10 cellular contexts compared by ENCODE assay signal in the genomic region with DNA sequence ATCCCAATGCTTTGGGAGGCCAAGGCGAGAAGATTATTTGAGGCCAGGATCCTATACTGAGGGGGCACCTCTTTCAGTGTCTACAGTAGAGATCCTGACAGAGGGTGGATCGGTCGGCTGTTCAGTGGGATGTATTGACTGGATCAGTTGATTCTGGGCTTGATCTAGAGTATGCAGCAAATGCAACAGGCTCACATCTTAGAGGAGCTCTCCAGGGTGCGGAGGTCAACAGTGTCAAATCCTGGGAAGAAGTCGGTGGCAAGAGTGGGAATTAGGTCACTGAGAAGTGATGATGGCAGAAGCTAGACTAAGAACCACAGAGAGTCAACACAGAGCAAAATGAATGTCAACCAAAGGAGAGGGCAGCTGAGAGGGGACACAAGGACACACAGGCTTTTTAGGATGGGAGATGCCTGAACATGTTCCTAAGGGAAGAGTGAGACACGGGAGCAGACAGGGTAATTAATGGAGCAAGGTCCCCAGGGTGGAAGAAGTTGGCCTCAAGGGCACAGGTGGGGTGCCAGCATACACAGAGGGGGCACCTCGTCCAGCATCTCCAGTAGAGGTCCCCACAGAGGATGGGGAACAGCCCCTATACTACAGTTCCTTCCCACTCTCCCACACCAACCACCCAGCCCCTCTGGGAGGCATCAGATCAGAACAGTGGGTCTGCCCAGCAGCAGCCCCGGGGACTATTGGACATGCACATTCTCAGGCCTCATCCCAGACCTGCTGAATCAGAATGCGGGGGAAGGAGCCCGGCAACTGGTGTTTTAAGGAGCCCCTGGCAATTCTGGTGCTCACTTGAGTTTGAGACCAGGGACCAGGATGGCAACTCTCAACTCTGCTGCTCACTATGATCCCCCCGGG. TPM values are rescaled to one million over a fixed set of nuclear protein-coding genes. Genes with fewer than 3 reads are reported as not detected.
DNase-seq lines count a peak whose midpoint lies in the region; ATAC-seq, FAIRE-seq and TF ChIP-seq lines count a peak whose summit lies in the region.
"Had no signal": no experiment of that assay in that cellular context is flagged by ENCODE, and none has a peak within 500 bp of the region (broad histone marks: within the 10 kb centered on the region; RNA-seq: fewer than 3 reads in every experiment).

No MANE protein-coding gene starts in this region.

- H3K4me1 Mint-ChIP-seq in activated CD4-positive, alpha-beta T cell treated with anti-CD3 and anti-CD28 coated beads, Interleukin-2, amount 10 ng/mL, durations not matched to agents 24 days and 14 days: peaks cover 25% of the 10 kb centered on the region
- peaks cover 25% of the 10 kb centered on the region for H3K4me1 Mint-ChIP-seq in activated CD8-positive, alpha-beta T cell treated with anti-CD3 and anti-CD28 coated beads, Interleukin-2, amount 10 ng/mL, durations not matched to agents 7 days and 5 days (ENCODE audit: low read depth)

- H3K9ac ChIP-seq in kidney (ENCODE audit: low read length in 2 of 2): no peak overlapping the region

- H3K27me3 Mint-ChIP-seq in activated CD4-positive, alpha-beta T cell treated with anti-CD3 and anti-CD28 coated beads, Interleukin-2, amount 10 ng/mL, durations not matched to agents 24 days and 14 days: no peaks in the 10 kb centered on the region
- H3K27me3 Mint-ChIP-seq in activated CD8-positive, alpha-beta T cell treated with anti-CD3 and anti-CD28 coated beads, Interleukin-2, amount 10 ng/mL, durations not matched to agents 7 days and 5 days (ENCODE audit: low read depth): no peaks in the 10 kb centered on the region

- no peaks in the 10 kb centered on the region for H3K27me3 ChIP-seq in stomach
- H3K27me3 ChIP-seq: neutrophil had no signal

- POLR2A ChIA-PET in activated CD8-positive, alpha-beta T cell treated with anti-CD3 and anti-CD28 coated beads, Interleukin-2, amount 10 ng/mL, durations not matched to agents 7 days and 5 days (lab: Charles Lee): interaction anchor here (2.1 kb wide), 1 partner anchor 12 kb away, joined by 7 read pairs; no protein-coding TSS in a partner anchor

- TF ChIP-seq CTCF in kidney (IDR thresholded peaks at IDR 0.05; ENCODE audit: borderline replicate concordance, extremely low read depth, insufficient read depth): no peak
- TF ChIP-seq CTCF in stomach (IDR thresholded peaks at IDR 0.05): no peak
- no peak for TF ChIP-seq CTCF in GM10266 (IDR thresholded peaks at IDR 0.05; ENCODE audit: control insufficient read depth, insufficient read depth, low read depth, missing control alignments)

- H3K4me3 ChIP-seq in kidney (ENCODE audit: low read length in 2 of 2): no peak overlapping the region
- no peak overlapping the region for H3K4me3 ChIP-seq in stomach
- H3K4me3 ChIP-seq: PC-9 had no signal

- peak overlapping the region; percentile 46 for H3K27ac Mint-ChIP-seq in activated CD4-positive, alpha-beta T cell treated with anti-CD3 and anti-CD28 coated beads, Interleukin-2, amount 10 ng/mL, durations not matched to agents 24 days and 14 days
- H3K27ac Mint-ChIP-seq in activated CD8-positive, alpha-beta T cell treated with anti-CD3 and anti-CD28 coated beads, Interleukin-2, amount 10 ng/mL, durations not matched to agents 7 days and 5 days: peak overlapping the region; percentile 4

- H3K9me3 ChIP-seq in kidney (ENCODE audit: control insufficient read depth in 1 of 2, low read length in 2 of 2): no peaks in the 10 kb centered on the region
- no peaks in the 10 kb centered on the region for H3K9me3 ChIP-seq in stomach
- H3K9me3 ChIP-seq: neutrophil had no signal

- no peak for TF ChIP-seq POLR2A in stomach (IDR thresholded peaks at IDR 0.05)

- H3K4me1 ChIP-seq in kidney (ENCODE audit: control insufficient read depth in 1 of 2, insufficient read depth in 1 of 2, low read depth in 1 of 2, low read length in 2 of 2): peaks cover 0 to 13% of the 10 kb centered on the region in 2 donors
- H3K4me1 ChIP-seq in stomach: peaks cover 35 to 65% (median 55%) of the 10 kb centered on the region in 4 donors

- intact Hi-C loops in activated CD4-positive, alpha-beta T cell treated with anti-CD3 and anti-CD28 coated beads, Interleukin-2, amount 10 ng/mL, durations not matched to agents 24 days and 14 days (cut with micrococcal nuclease): no loop called here
- intact Hi-C loops in kidney (cut with DNase I): no loop called here
- intact Hi-C loops in stomach (cut with DNase I; ENCODE audit: low total_unique reads): loop anchor here (10.0 kb wide), 1 partner anchor 297 kb away; no protein-coding TSS in a partner anchor

- 83 to 88% (median 86%) methylated on average over 10 to 11 of the region's 11 CpGs for WGBS in stomach, 5 donors

- no peaks in the 10 kb centered on the region for H3K9me3 Mint-ChIP-seq in activated CD4-positive, alpha-beta T cell treated with anti-CD3 and anti-CD28 coated beads, Interleukin-2, amount 10 ng/mL, durations not matched to agents 24 days and 14 days
- no peaks in the 10 kb centered on the region for H3K9me3 Mint-ChIP-seq in activated CD8-positive, alpha-beta T cell treated with anti-CD3 and anti-CD28 coated beads, Interleukin-2, amount 10 ng/mL, durations not matched to agents 7 days and 5 days (ENCODE audit: insufficient read depth)

- H3K36me3 ChIP-seq in kidney (ENCODE audit: control insufficient read depth in 1 of 2, insufficient read depth in 2 of 2, low read length in 2 of 2) (peaks cover 18 to 30% of the 10 kb centered on the region in 2 donors), stomach (peaks cover 10 to 52% (median 42%) of the 10 kb centered on the region in 4 donors)

- CTCF ChIA-PET in activated CD8-positive, alpha-beta T cell treated with anti-CD3 and anti-CD28 coated beads, Interleukin-2, amount 10 ng/mL, durations not matched to agents 7 days and 5 days (lab: Charles Lee): interaction anchor here (1.3 kb wide), 1 partner anchor 59 kb away, joined by 3 read pairs; no protein-coding TSS in a partner anchor

- H3K4me3 Mint-ChIP-seq in activated CD4-positive, alpha-beta T cell treated with anti-CD3 and anti-CD28 coated beads, Interleukin-2, amount 10 ng/mL, durations not matched to agents 24 days and 14 days: no peak overlapping the region
- no peak overlapping the region for H3K4me3 Mint-ChIP-seq in activated CD8-positive, alpha-beta T cell treated with anti-CD3 and anti-CD28 coated beads, Interleukin-2, amount 10 ng/mL, durations not matched to agents 7 days and 5 days

- peaks cover 63% of the 10 kb centered on the region for H3K36me3 Mint-ChIP-seq in activated CD4-positive, alpha-beta T cell treated with anti-CD3 and anti-CD28 coated beads, Interleukin-2, amount 10 ng/mL, durations not matched to agents 24 days and 14 days (ENCODE audit: low read depth)
- H3K36me3 Mint-ChIP-seq in activated CD8-positive, alpha-beta T cell treated with anti-CD3 and anti-CD28 coated beads, Interleukin-2, amount 10 ng/mL, durations not matched to agents 7 days and 5 days (ENCODE audit: low read depth): peaks cover 55% of the 10 kb centered on the region

- no peak for DNase-seq in activated CD4-positive, alpha-beta T cell treated with anti-CD3 and anti-CD28 coated beads, Interleukin-2, amount 10 ng/mL, durations not matched to agents 24 days and 14 days
- DNase-seq in activated CD4-positive, alpha-beta T cell treated with anti-CD3 and anti-CD28 coated beads for 4 hours: no peak
- DNase-seq in activated CD8-positive, alpha-beta T cell treated with anti-CD3 and anti-CD28 coated beads, Interleukin-2, amount 10 ng/mL, durations not matched to agents 7 days and 5 days: no peak
- peak; percentile 34 for DNase-seq in kidney
- DNase-seq in stomach: no peak
- no peak for DNase-seq in hippocampal formation (lab: John Stamatoyannopoulos, UW)
- DNase-seq in GM10266 (ENCODE audit: extremely low spot score): no peak
- DNase-seq in activated CD8-positive, alpha-beta memory T cell treated with anti-CD3 and anti-CD28 coated beads for 24 hours: no peak
- DNase-seq: PC-9 had no signal

- no peak overlapping the region for H3K27ac ChIP-seq in kidney (ENCODE audit: low read depth in 2 of 2, low read length in 2 of 2)
- peak overlapping the region; percentile 17 to 77 (median 71) for H3K27ac ChIP-seq in stomach
- H3K27ac ChIP-seq: neutrophil, PC-9 had no signal

- no peak for TF ChIP-seq EP300 in stomach (IDR thresholded peaks at IDR 0.05)

- FAIRE-seq in kidney (lab: Jason Lieb, UNC): no peak

- ATAC-seq in activated CD8-positive, alpha-beta T cell treated with anti-CD3 and anti-CD28 coated beads, Interleukin-2, amount 10 ng/mL, durations not matched to agents 7 days and 5 days: no peak

RNA-seq across cellular contexts. Expression of a gene that starts 10.0 kb away (rescaled TPM):
- 126 and 131 TPM in 2 replicates for total RNA-seq in activated CD4-positive, alpha-beta T cell treated with anti-CD3 and anti-CD28 coated beads, Interleukin-2, amount 10 ng/mL, durations not matched to agents 24 days and 14 days
- 100 to 1,000 TPM; 137 to 138 TPM for total RNA-seq in activated CD8-positive, alpha-beta T cell treated with anti-CD3 and anti-CD28 coated beads, Interleukin-2, amount 10 ng/mL, durations not matched to agents 7 days and 5 days
- total RNA-seq in kidney (59.7 TPM), stomach (100 to 1,000 TPM in 2 of 5 donors, 10 to 100 TPM in 3; 32.7 to 137 (median 80.2) TPM)
- polyA plus RNA-seq in kidney (ENCODE audit: insufficient read depth, low read depth, low replicate concordance) (25.3 TPM), stomach (10 to 100 TPM; 29.6 to 51.5 (median 30.6) TPM)

RNA-seq across cellular contexts. Expression of a gene that starts 48.5 kb away (rescaled TPM):
- 128 TPM in 2 replicates for total RNA-seq in activated CD4-positive, alpha-beta T cell treated with anti-CD3 and anti-CD28 coated beads, Interleukin-2, amount 10 ng/mL, durations not matched to agents 24 days and 14 days
- total RNA-seq in activated CD8-positive, alpha-beta T cell treated with anti-CD3 and anti-CD28 coated beads, Interleukin-2, amount 10 ng/mL, durations not matched to agents 7 days and 5 days: 10 to 100 TPM; 67.5 TPM
- total RNA-seq in kidney (66.2 TPM), stomach (100 to 1,000 TPM in 1 of 5 donors, 10 to 100 TPM in 4; 33.3 to 106 (median 42.0) TPM)
- polyA plus RNA-seq in kidney (ENCODE audit: insufficient read depth, low read depth, low replicate concordance) (17.0 TPM), stomach (10 to 100 TPM; 14.2 to 20.9 (median 15.3) TPM)

Comparison
In these comparisons a context has a peak if more than half of its experiments do, and no peak if none do; other contexts are left out.
1. H3K27ac ChIP-seq: peak in stomach (5 of 5); none in kidney (0 of 2).